ENCODE assay signal across 26 cellular contexts in the genomic region with DNA sequence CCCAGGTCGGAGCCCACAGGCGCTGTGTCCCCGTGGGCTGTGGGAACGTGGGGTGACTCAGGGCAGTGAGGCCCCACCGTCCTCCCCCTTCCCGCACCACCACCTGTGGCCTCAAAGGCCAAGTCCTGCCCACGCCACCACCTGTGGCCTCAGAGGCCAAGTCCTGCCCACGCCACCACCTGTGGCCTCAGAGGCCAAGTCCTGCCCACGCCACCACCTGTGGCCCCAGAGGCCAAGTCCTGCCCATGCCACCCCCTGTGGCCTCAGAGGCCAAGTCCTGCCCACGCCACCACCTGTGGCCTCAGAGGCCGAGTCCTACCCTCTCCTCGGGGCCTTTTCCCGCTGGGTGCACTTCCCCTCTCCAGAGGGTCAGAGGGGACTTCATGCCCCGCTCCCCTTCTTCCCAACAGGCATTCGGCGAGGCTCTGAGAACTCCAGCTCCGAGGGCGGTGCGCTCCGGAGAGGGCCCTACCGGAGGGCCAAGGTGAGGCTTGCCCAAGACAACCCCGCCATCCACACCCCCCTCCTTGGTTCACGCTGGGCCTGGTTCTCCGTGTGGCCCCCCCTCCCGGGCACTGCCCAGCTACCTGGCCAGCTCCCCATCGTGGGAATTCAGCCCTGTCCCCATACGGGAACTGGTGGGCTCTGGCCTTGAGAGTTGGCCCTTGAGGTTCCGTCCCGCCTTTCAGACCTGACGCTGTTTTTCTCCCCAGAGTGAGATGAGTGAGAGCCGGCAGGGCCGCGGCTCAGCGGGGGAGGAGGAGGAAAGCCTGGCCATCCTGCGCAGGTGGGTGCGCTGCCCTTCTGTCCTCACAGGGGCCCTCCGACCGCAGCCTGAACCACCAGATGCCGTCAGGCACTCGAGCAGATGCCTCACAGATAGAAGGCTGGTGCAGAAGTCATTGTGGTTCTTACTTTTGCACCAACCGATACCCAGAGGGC. TPM values are rescaled to one million over a fixed set of nuclear protein-coding genes. Genes with fewer than 3 reads are reported as not detected.
A peak's percentile ranks its signal among the peaks of the same experiment; 100 is the strongest.
DNase-seq lines count a peak whose midpoint lies in the region; ATAC-seq, FAIRE-seq and TF ChIP-seq lines count a peak whose summit lies in the region.
"Had no signal": no experiment of that assay in that cellular context is flagged by ENCODE, and none has a peak within 500 bp of the region (broad histone marks: within the 10 kb centered on the region; RNA-seq: fewer than 3 reads in every experiment).

No MANE protein-coding gene starts in this region.

- H3K9me3 ChIP-seq in HEK293 (ENCODE audit: control insufficient read depth, insufficient read depth, low read depth, low read length) = no peaks in the 10 kb centered on the region
- H3K9me3 ChIP-seq: mucosa of descending colon had no signal

- H3K4me3 ChIP-seq in HEK293 (ENCODE audit: low read depth, low read length) (no peak overlapping the region), dorsolateral prefrontal cortex (no peak overlapping the region)
- H3K4me3 ChIP-seq: lung, mucosa of descending colon had no signal

- POLR2A ChIA-PET in HEK293 (lab: Yijun Ruan, JAX) = no interaction called here

- no peak for FAIRE-seq in RCC 7860 (lab: Jason Lieb, UNC)
- FAIRE-seq: H54, islet of Langerhans had no signal

- peaks cover 0 to 2% of the 10 kb centered on the region in 2 experiments; a peak in 1 of 3 replicates for H3K36me3 ChIP-seq in HEK293 (ENCODE audit: control insufficient read depth in 2 of 2, insufficient read depth in 1 of 2, low read length in 2 of 2)

- intact Hi-C loops in dorsolateral prefrontal cortex (cut with DNase I) = loop anchor here in 1 of 2 donors (2.0 kb wide), 1 partner anchor 33 kb away; no protein-coding TSS in a partner anchor

- H3K27me3 ChIP-seq in dorsolateral prefrontal cortex = no peaks in the 10 kb centered on the region

- CTCF ChIA-PET in HEK293 (lab: Yijun Ruan, JAX) = no interaction called here

- ATAC-seq in GM21825 (IDR thresholded peaks at IDR 0.05; ENCODE audit: unreplicated experiment) = no peak
- ATAC-seq: activated CD8-positive, alpha-beta T cell treated with anti-CD3 and anti-CD28 coated beads, Interleukin-2, amount 10 ng/mL, durations not matched to agents 7 days and 5 days; CD8-positive, alpha-beta T cell; mucosa of descending colon; SK-N-SH treated with all-trans-retinoic acid at 6 μM for 48 hours; T-helper 17 cell had no signal

- H3K27ac ChIP-seq in HEK293 (ENCODE audit: extremely low read depth, low read depth, low read length) (no peak overlapping the region), dorsolateral prefrontal cortex (peak overlapping the region; percentile 59 to 96 (median 90)), substantia nigra (ENCODE audit: low read depth, low read length, poor library complexity, severe bottlenecking) (peak overlapping the region; percentile 93)
- H3K27ac ChIP-seq: 22Rv1 had no signal

- DNase-seq in NCI-H1694 treated with DMSO at 0.1 percent for 48 hours (lab: John Stamatoyannopoulos, UW) (peak; percentile 66), NCI-H1694 (lab: John Stamatoyannopoulos, UW) (no peak), dorsolateral prefrontal cortex (peak in 2 of 10 donors; percentile 42 to 44), substantia nigra (lab: John Stamatoyannopoulos, UW) (no peak), NCI-H2107 (lab: John Stamatoyannopoulos, UW) (no peak), RCC 7860 (ENCODE audit: low spot score) (no peak)
- DNase-seq: activated CD4-positive, alpha-beta T cell treated with anti-CD3 and anti-CD28 coated beads for 1 hour; activated CD8-positive, alpha-beta T cell treated with anti-CD3 and anti-CD28 coated beads, Interleukin-2, amount 10 ng/mL, durations not matched to agents 7 days and 5 days; activated gamma-delta T cell treated with Interleukin-2 at 50 U/mL for 16 hours; CD8-positive, alpha-beta T cell; cerebellar nuclear complex; NCI-H1105; NCI-H2029 treated with DMSO at 0.1 percent for 48 hours; RPMI8226; stimulated activated CD4-positive, alpha-beta T cell treated with anti-CD3 and anti-CD28 coated beads, Interleukin-2, amount 100 ng/mL, for 48 hours; T-helper 17 cell had no signal

- no peak for TF ChIP-seq CTCF in HEK293 (tag by site-specific recombination; IDR thresholded peaks at IDR 0.05)
- no peak for TF ChIP-seq CTCF in dorsolateral prefrontal cortex (IDR thresholded peaks at IDR 0.05 in 54 of 56, conservative IDR thresholded peaks at IDR 0.05 in 2 of 56; ENCODE audit: low read depth in 1 of 56, partially characterized antibody in 56 of 56)

- H3K4me1 ChIP-seq in HEK293 (ENCODE audit: control insufficient read depth, insufficient read depth, low read length) = no peaks in the 10 kb centered on the region

TF ChIP-seq in HEK293, 187 proteins besides CTCF, POLR2A, EP300 and RAD21:
- TF ChIP-seq SCRT2 (tag by site-specific recombination; IDR thresholded peaks at IDR 0.05) (peak; percentile 72), SCRT1 (tag by site-specific recombination; IDR thresholded peaks at IDR 0.05; ENCODE audit: borderline replicate concordance) (peak; percentile 84), ZNF132 (tag by site-specific recombination; IDR thresholded peaks at IDR 0.05; ENCODE audit: borderline replicate concordance) (no peak), ZNF133 (tag by site-specific recombination; IDR thresholded peaks at IDR 0.05) (no peak), KLF8 (tag by site-specific recombination; IDR thresholded peaks at IDR 0.05) (no peak)

RNA-seq across cellular contexts. Expression of a gene that starts 27.4 kb away (rescaled TPM):
- 1 to 10 TPM in 87 of 120 experiments, under 1 TPM in 32, not detected in 1; 0.19 to 4.5 (median 1.5) TPM for total RNA-seq in dorsolateral prefrontal cortex
- total RNA-seq: activated CD8-positive, alpha-beta T cell treated with anti-CD3 and anti-CD28 coated beads, Interleukin-2, amount 10 ng/mL, durations not matched to agents 7 days and 5 days; CD8-positive, alpha-beta T cell; T-helper 17 cell; ureter had no signal

RNA-seq across cellular contexts. Expression of a gene that starts 44.4 kb away (rescaled TPM):
- 1 to 10 TPM in 44 of 120 experiments, under 1 TPM in 58, not detected in 18; 0.29 to 7.1 (median 0.92) TPM for total RNA-seq in dorsolateral prefrontal cortex
- total RNA-seq: activated CD8-positive, alpha-beta T cell treated with anti-CD3 and anti-CD28 coated beads, Interleukin-2, amount 10 ng/mL, durations not matched to agents 7 days and 5 days; CD8-positive, alpha-beta T cell; osteoblast; T-helper 17 cell had no signal
